ENCODE assay signal across 1 cellular context in genomic region chr20:63814833-63815612, GRCh38.
TF ChIP-seq lines count a peak whose summit lies in the region.

No MANE protein-coding gene starts in this region.

TF ChIP-seq in WTC11, 78 proteins besides CTCF, POLR2A, EP300 and RAD21 (continued from another document):
- no peak for TF ChIP-seq MAX (CRISPR knock-in tag; IDR thresholded peaks at IDR 0.05)
- no peak for TF ChIP-seq TP53 (CRISPR knock-in tag; IDR thresholded peaks at IDR 0.05)
- TF ChIP-seq FOXP1 (CRISPR knock-in tag; IDR thresholded peaks at IDR 0.05; ENCODE audit: borderline replicate concordance) = no peak
- 0 out of 2 replicates have a peak, but pooled peaks have one; percentile 18 for TF ChIP-seq TCF7 (CRISPR knock-in tag; IDR thresholded peaks at IDR 0.05; ENCODE audit: low read depth)
- TF ChIP-seq, protein P1, sequence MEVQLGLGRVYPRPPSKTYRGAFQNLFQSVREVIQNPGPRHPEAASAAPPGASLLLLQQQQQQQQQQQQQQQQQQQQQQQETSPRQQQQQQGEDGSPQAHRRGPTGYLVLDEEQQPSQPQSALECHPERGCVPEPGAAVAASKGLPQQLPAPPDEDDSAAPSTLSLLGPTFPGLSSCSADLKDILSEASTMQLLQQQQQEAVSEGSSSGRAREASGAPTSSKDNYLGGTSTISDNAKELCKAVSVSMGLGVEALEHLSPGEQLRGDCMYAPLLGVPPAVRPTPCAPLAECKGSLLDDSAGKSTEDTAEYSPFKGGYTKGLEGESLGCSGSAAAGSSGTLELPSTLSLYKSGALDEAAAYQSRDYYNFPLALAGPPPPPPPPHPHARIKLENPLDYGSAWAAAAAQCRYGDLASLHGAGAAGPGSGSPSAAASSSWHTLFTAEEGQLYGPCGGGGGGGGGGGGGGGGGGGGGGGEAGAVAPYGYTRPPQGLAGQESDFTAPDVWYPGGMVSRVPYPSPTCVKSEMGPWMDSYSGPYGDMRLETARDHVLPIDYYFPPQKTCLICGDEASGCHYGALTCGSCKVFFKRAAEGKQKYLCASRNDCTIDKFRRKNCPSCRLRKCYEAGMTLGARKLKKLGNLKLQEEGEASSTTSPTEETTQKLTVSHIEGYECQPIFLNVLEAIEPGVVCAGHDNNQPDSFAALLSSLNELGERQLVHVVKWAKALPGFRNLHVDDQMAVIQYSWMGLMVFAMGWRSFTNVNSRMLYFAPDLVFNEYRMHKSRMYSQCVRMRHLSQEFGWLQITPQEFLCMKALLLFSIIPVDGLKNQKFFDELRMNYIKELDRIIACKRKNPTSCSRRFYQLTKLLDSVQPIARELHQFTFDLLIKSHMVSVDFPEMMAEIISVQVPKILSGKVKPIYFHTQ (CRISPR knock-in tag; IDR thresholded peaks at IDR 0.05) = no peak
- no peak for TF ChIP-seq NR3C1 (CRISPR knock-in tag; conservative IDR thresholded peaks at IDR 0.05; ENCODE audit: low read depth)
- TF ChIP-seq ZNF396 (CRISPR knock-in tag; IDR thresholded peaks at IDR 0.05; ENCODE audit: borderline replicate concordance) = no peak
- TF ChIP-seq, protein P2, sequence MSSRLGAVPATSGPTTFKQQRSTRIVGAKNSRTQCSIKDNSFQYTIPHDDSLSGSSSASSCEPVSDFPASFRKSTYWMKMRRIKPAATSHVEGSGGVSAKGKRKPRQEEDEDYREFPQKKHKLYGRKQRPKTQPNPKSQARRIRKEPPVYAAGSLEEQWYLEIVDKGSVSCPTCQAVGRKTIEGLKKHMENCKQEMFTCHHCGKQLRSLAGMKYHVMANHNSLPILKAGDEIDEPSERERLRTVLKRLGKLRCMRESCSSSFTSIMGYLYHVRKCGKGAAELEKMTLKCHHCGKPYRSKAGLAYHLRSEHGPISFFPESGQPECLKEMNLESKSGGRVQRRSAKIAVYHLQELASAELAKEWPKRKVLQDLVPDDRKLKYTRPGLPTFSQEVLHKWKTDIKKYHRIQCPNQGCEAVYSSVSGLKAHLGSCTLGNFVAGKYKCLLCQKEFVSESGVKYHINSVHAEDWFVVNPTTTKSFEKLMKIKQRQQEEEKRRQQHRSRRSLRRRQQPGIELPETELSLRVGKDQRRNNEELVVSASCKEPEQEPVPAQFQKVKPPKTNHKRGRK (CRISPR knock-in tag; IDR thresholded peaks at IDR 0.05; ENCODE audit: borderline replicate concordance) = no peak
- no peak for TF ChIP-seq ZBTB43 (CRISPR knock-in tag; IDR thresholded peaks at IDR 0.05)
- TF ChIP-seq, protein P3, sequence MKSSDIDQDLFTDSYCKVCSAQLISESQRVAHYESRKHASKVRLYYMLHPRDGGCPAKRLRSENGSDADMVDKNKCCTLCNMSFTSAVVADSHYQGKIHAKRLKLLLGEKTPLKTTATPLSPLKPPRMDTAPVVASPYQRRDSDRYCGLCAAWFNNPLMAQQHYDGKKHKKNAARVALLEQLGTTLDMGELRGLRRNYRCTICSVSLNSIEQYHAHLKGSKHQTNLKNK (CRISPR knock-in tag; IDR thresholded peaks at IDR 0.05) = no peak
- TF ChIP-seq NR2C2 (CRISPR knock-in tag; IDR thresholded peaks at IDR 0.05) = 0 out of 2 replicates have a peak, but pooled peaks have one; percentile 30
- no peak for TF ChIP-seq TEAD1 (CRISPR knock-in tag; IDR thresholded peaks at IDR 0.05)
- no peak for TF ChIP-seq OVOL2 (CRISPR knock-in tag; IDR thresholded peaks at IDR 0.05; ENCODE audit: borderline replicate concordance)
- peak; percentile 54; the same call in 1 of the 2 replicates for TF ChIP-seq E2F4 (CRISPR knock-in tag; IDR thresholded peaks at IDR 0.05; ENCODE audit: borderline replicate concordance, low read depth)
- no peak for TF ChIP-seq RORB (CRISPR knock-in tag; IDR thresholded peaks at IDR 0.05)
- TF ChIP-seq ZNF317 (CRISPR knock-in tag; IDR thresholded peaks at IDR 0.05; ENCODE audit: borderline replicate concordance, low read depth) = no peak
